Comparison of ENCODE assay signal across 10 cellular contexts in the genomic region with DNA sequence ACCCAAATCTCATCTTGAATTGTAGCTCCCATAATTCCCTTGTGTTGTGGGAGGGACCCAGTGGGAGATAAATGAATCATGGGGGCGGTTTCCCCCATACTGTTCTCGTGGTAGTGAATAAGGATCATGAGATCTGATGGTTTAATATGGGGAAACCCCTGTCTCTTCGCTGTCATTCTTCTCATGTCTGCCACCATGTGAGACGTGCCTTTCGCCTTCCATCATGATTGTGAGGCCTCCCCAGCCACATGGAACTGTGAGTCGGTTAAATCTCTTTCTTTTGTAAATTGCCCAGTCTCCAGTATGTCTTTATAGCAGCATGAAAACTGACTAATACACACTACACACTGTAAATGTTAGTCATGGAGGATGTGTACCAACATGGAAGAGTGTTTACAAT. TPM values are rescaled to one million over a fixed set of nuclear protein-coding genes. Genes with fewer than 3 reads are reported as not detected.
DNase-seq lines count a peak whose midpoint lies in the region; ATAC-seq lines count a peak whose summit lies in the region.
"Not testable (repeated sequence)": the region's sequence is repeated elsewhere in the genome, so short reads cannot be mapped to it uniquely, and the experiment has no call there.
"Had no signal": no experiment of that assay in that cellular context is flagged by ENCODE, and none has a peak within 500 bp of the region (broad histone marks: within the 10 kb centered on the region; RNA-seq: fewer than 3 reads in every experiment).

No MANE protein-coding gene starts in this region.

- H3K4me3 Mint-ChIP-seq in CD4-positive, CD25-positive, alpha-beta regulatory T cell; T-cell; stimulated activated naive B cell treated with anti-CD40 and anti-IgM and Interleukin-4, amounts not matched to agents 10 μg/mL and 1 μg/mL and 100 μg/mL, for 72 hours: not testable (repeated sequence)
- H3K4me3 Mint-ChIP-seq in activated T-cell treated with anti-CD3 and anti-CD28 coated beads, Interleukin-2, amount 50 U/mL, for 4 hours, result peak overlapping the region; percentile 8

- peaks cover 33% of the 10 kb centered on the region for H3K4me1 ChIP-seq in CD4-positive, CD25-positive, alpha-beta regulatory T cell (ENCODE audit: control insufficient read depth, insufficient read depth, low read length, poor library complexity, severe bottlenecking)

- not testable (repeated sequence) for DNase-seq in CD4-positive, CD25-positive, alpha-beta regulatory T cell; T-cell; activated naive CD4-positive, alpha-beta T cell treated with anti-CD3 and anti-CD28 coated beads, Interleukin-2, amount 50 U/mL, for 72 hours (ENCODE audit: low spot score in 2 of 2); stimulated activated naive B cell treated with anti-CD40 and anti-IgM and Interleukin-4, amounts not matched to agents 10 μg/mL and 1 μg/mL and 100 μg/mL, for 72 hours
- DNase-seq in activated CD4-positive, alpha-beta T cell treated with anti-CD3 and anti-CD28 coated beads, Interleukin-2, amount 50 U/mL, for 4 hours, result peak; percentile 31 to 47
- DNase-seq in activated T-cell treated with anti-CD3 and anti-CD28 coated beads, Interleukin-2, amount 50 U/mL, for 4 hours, result peak; percentile 35
- peak; percentile 40 for DNase-seq in epithelial cell of prostate (ENCODE audit: low read depth, low spot score)
- DNase-seq in stimulated activated CD4-positive, alpha-beta T cell treated with anti-CD3 and anti-CD28 coated beads, Interleukin-15, amount 100 ng/mL, for 48 hours (ENCODE audit: low read depth in 2 of 2), result peak; percentile 47 to 49

- not testable (repeated sequence) for H3K4me3 ChIP-seq in CD4-positive, CD25-positive, alpha-beta regulatory T cell (ENCODE audit: low read depth, low read length)

- not testable (repeated sequence) for H3K9me3 Mint-ChIP-seq in CD4-positive, CD25-positive, alpha-beta regulatory T cell; T-cell; activated T-cell treated with anti-CD3 and anti-CD28 coated beads, Interleukin-2, amount 50 U/mL, for 4 hours; stimulated activated naive B cell treated with anti-CD40 and anti-IgM and Interleukin-4, amounts not matched to agents 10 μg/mL and 1 μg/mL and 100 μg/mL, for 72 hours
- peaks cover 11 to 20% of the 10 kb centered on the region in 2 donors for H3K9me3 Mint-ChIP-seq in activated naive CD4-positive, alpha-beta T cell treated with anti-CD3 and anti-CD28 coated beads, Interleukin-2, amount 50 U/mL, for 72 hours

- not testable (repeated sequence) for H3K27me3 ChIP-seq in CD4-positive, CD25-positive, alpha-beta regulatory T cell (ENCODE audit: control insufficient read depth, insufficient read depth, low read length)

- CTCF ChIA-PET in T-cell (lab: Charles Lee), result interaction anchor here in 1 of 2 donors (0.5 kb wide), 1 partner anchor 118 kb away, joined by 3 read pairs; no protein-coding TSS in a partner anchor

- not testable (repeated sequence) for ATAC-seq in CD4-positive, CD25-positive, alpha-beta regulatory T cell (ENCODE audit: low read depth in 2 of 2); T-cell (replicated peaks in 1 of 4)
- ATAC-seq in activated T-cell treated with anti-CD3 and anti-CD28 coated beads, Interleukin-2, amount 50 U/mL, for 4 hours, result peak; percentile 79 to 85
- ATAC-seq in activated naive CD4-positive, alpha-beta T cell treated with anti-CD3 and anti-CD28 coated beads, Interleukin-2, amount 50 U/mL, for 72 hours, result peak; percentile 60 to 75
- peak in 1 of 2 donors; percentile 41 for ATAC-seq in stimulated activated naive B cell treated with anti-CD40 and anti-IgM and Interleukin-4, amounts not matched to agents 10 μg/mL and 1 μg/mL and 100 μg/mL, for 72 hours (replicated peaks)

- not testable (repeated sequence) for H3K27ac ChIP-seq in CD4-positive, CD25-positive, alpha-beta regulatory T cell (ENCODE audit: insufficient read depth, low read length, poor library complexity, severe bottlenecking)
- peak overlapping the region; percentile 19 for H3K27ac ChIP-seq in epithelial cell of prostate

- H3K36me3 ChIP-seq in CD4-positive, CD25-positive, alpha-beta regulatory T cell (ENCODE audit: control insufficient read depth, insufficient read depth, low read length), result not testable (repeated sequence)

- not testable (repeated sequence) for H3K27me3 Mint-ChIP-seq in CD4-positive, CD25-positive, alpha-beta regulatory T cell; T-cell; activated T-cell treated with anti-CD3 and anti-CD28 coated beads, Interleukin-2, amount 50 U/mL, for 4 hours (ENCODE audit: low read depth); stimulated activated naive B cell treated with anti-CD40 and anti-IgM and Interleukin-4, amounts not matched to agents 10 μg/mL and 1 μg/mL and 100 μg/mL, for 72 hours

- H3K9me3 ChIP-seq in CD4-positive, CD25-positive, alpha-beta regulatory T cell (ENCODE audit: control insufficient read depth in 2 of 2, low read length in 2 of 2), result not testable (repeated sequence)

- POLR2A ChIA-PET in T-cell (lab: Charles Lee), result not testable (repeated sequence)

- H3K27ac Mint-ChIP-seq in CD4-positive, CD25-positive, alpha-beta regulatory T cell, result peak overlapping the region; percentile 69 to 86 (median 76)
- peak overlapping the region; percentile 56 to 80 for H3K27ac Mint-ChIP-seq in T-cell
- H3K27ac Mint-ChIP-seq in activated naive CD4-positive, alpha-beta T cell treated with anti-CD3 and anti-CD28 coated beads, Interleukin-2, amount 50 U/mL, for 72 hours, result peak overlapping the region; percentile 61 to 82
- H3K27ac Mint-ChIP-seq in stimulated activated naive B cell treated with anti-CD40 and anti-IgM and Interleukin-4, amounts not matched to agents 10 μg/mL and 1 μg/mL and 100 μg/mL, for 72 hours, result peak overlapping the region; percentile 63

- not testable (repeated sequence) for H3K36me3 Mint-ChIP-seq in CD4-positive, CD25-positive, alpha-beta regulatory T cell; T-cell; activated T-cell treated with anti-CD3 and anti-CD28 coated beads, Interleukin-2, amount 50 U/mL, for 4 hours (ENCODE audit: insufficient read depth)
- H3K36me3 Mint-ChIP-seq in activated naive CD4-positive, alpha-beta T cell treated with anti-CD3 and anti-CD28 coated beads, Interleukin-2, amount 50 U/mL, for 72 hours, result peaks cover 24 to 39% of the 10 kb centered on the region in 2 donors
- peaks cover 7 to 19% of the 10 kb centered on the region in 2 donors for H3K36me3 Mint-ChIP-seq in stimulated activated naive B cell treated with anti-CD40 and anti-IgM and Interleukin-4, amounts not matched to agents 10 μg/mL and 1 μg/mL and 100 μg/mL, for 72 hours

- H3K4me1 Mint-ChIP-seq in CD4-positive, CD25-positive, alpha-beta regulatory T cell, result peaks cover 9 to 47% (median 30%) of the 10 kb centered on the region in 4 donors
- H3K4me1 Mint-ChIP-seq in T-cell, result peaks cover 42 to 56% (median 44%) of the 10 kb centered on the region in 3 donors
- peaks cover 62% of the 10 kb centered on the region for H3K4me1 Mint-ChIP-seq in activated T-cell treated with anti-CD3 and anti-CD28 coated beads, Interleukin-2, amount 50 U/mL, for 4 hours (ENCODE audit: low read depth)
- peaks cover 17 to 37% of the 10 kb centered on the region in 2 donors for H3K4me1 Mint-ChIP-seq in stimulated activated naive B cell treated with anti-CD40 and anti-IgM and Interleukin-4, amounts not matched to agents 10 μg/mL and 1 μg/mL and 100 μg/mL, for 72 hours

RNA-seq across cellular contexts. Expression of gene NINJ1, which starts 12.6 kb away (rescaled TPM):
- total RNA-seq in CD4-positive, CD25-positive, alpha-beta regulatory T cell, result 144 TPM
- polyA plus RNA-seq in CD4-positive, CD25-positive, alpha-beta regulatory T cell, result 100 to 1,000 TPM in 1 of 4 donors, 10 to 100 TPM in 3; 68.5 to 104 (median 73.2) TPM
- total RNA-seq in T-cell, result 100 to 1,000 TPM in 1 of 5 donors, 10 to 100 TPM in 4; 29.2 to 110 (median 32.0) TPM
- total RNA-seq in activated T-cell treated with anti-CD3 and anti-CD28 coated beads, Interleukin-2, amount 50 U/mL, for 4 hours, result 10 to 100 TPM; 48.6 to 69.8 (median 50.1) TPM
- 10 to 100 TPM; 81.0 to 84.8 TPM for total RNA-seq in activated naive CD4-positive, alpha-beta T cell treated with anti-CD3 and anti-CD28 coated beads, Interleukin-2, amount 50 U/mL, for 72 hours

RNA-seq across cellular contexts. Expression of gene WNK2, which starts 37.2 kb away (rescaled TPM):
- total RNA-seq in CD4-positive, CD25-positive, alpha-beta regulatory T cell, result 0.22 TPM
- polyA plus RNA-seq in CD4-positive, CD25-positive, alpha-beta regulatory T cell, result not detected
- under 1 TPM; 0.12 to 0.95 (median 0.48) TPM for total RNA-seq in T-cell
- total RNA-seq in activated T-cell treated with anti-CD3 and anti-CD28 coated beads, Interleukin-2, amount 50 U/mL, for 4 hours, result 1 to 10 TPM; 2.7 to 3.3 (median 3.0) TPM
- 1 to 10 TPM; 2.6 to 3.8 TPM for total RNA-seq in activated naive CD4-positive, alpha-beta T cell treated with anti-CD3 and anti-CD28 coated beads, Interleukin-2, amount 50 U/mL, for 72 hours
- total RNA-seq: natural killer cell treated with Interleukin-12 subunit alpha and Interleukin-12 subunit beta and Interleukin-15 and Interleukin-18, amount 100 ng/mL, for 72 hours; pulmonary artery endothelial cell had no signal

RNA-seq across cellular contexts. Expression of gene CARD19, which starts 50.7 kb away (rescaled TPM):
- 60.0 TPM for total RNA-seq in CD4-positive, CD25-positive, alpha-beta regulatory T cell
- 10 to 100 TPM; 64.8 to 89.1 (median 75.3) TPM for polyA plus RNA-seq in CD4-positive, CD25-positive, alpha-beta regulatory T cell
- total RNA-seq in T-cell, result 10 to 100 TPM; 39.7 to 98.5 (median 72.8) TPM
- total RNA-seq in activated T-cell treated with anti-CD3 and anti-CD28 coated beads, Interleukin-2, amount 50 U/mL, for 4 hours, result 10 to 100 TPM; 25.5 to 33.8 (median 28.4) TPM
- total RNA-seq in activated naive CD4-positive, alpha-beta T cell treated with anti-CD3 and anti-CD28 coated beads, Interleukin-2, amount 50 U/mL, for 72 hours, result 10 to 100 TPM; 58.1 to 82.6 TPM
